ENCODE assay signal across 3 cellular contexts in the genomic region with DNA sequence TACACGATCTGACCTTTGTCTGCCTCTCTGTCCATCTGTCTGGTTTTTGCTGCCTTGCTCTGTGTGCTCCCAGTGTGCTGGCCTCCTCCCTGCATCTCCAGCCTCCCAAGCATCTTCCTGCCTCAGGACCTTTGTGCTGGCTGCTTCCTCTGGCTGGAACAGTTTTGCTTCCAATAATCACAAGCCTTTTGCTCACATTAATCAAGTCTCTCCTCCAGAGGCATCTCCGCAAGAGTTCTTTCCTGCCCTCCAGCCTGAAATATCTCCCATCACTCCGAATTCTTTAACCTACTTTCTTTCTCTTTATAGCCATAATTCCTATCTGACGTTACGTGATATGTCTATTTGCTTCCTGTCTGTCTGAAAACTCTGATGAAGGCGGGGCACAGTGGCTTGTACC.
A peak's percentile ranks its signal among the peaks of the same experiment; 100 is the strongest.
TF ChIP-seq lines count a peak whose summit lies in the region.

No MANE protein-coding gene starts in this region.

TF ChIP-seq in HepG2, 621 proteins besides CTCF, POLR2A, EP300 and RAD21:
- TF ChIP-seq NFE2 (CRISPR knock-in tag; IDR thresholded peaks at IDR 0.05): no peak
- TF ChIP-seq, protein P1, sequence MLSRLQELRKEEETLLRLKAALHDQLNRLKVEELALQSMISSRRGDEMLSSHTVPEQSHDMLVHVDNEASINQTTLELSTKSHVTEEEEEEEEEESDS (CRISPR knock-in tag; IDR thresholded peaks at IDR 0.05; ENCODE audit: borderline replicate concordance): no peak
- no peak for TF ChIP-seq GFI1 (CRISPR knock-in tag; IDR thresholded peaks at IDR 0.05; ENCODE audit: borderline replicate concordance)
- no peak for TF ChIP-seq HNRNPH1 (optimal IDR thresholded peaks at IDR 0.05; ENCODE audit: low read depth, low read length)
- TF ChIP-seq, protein P2, sequence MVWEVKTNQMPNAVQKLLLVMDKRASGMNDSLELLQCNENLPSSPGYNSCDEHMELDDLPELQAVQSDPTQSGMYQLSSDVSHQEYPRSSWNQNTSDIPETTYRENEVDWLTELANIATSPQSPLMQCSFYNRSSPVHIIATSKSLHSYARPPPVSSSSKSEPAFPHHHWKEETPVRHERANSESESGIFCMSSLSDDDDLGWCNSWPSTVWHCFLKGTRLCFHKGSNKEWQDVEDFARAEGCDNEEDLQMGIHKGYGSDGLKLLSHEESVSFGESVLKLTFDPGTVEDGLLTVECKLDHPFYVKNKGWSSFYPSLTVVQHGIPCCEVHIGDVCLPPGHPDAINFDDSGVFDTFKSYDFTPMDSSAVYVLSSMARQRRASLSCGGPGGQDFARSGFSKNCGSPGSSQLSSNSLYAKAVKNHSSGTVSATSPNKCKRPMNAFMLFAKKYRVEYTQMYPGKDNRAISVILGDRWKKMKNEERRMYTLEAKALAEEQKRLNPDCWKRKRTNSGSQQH (CRISPR knock-in tag; IDR thresholded peaks at IDR 0.05; ENCODE audit: low read depth): no peak
- TF ChIP-seq ZNF263 (CRISPR knock-in tag; IDR thresholded peaks at IDR 0.05): 0 out of 2 replicates have a peak, but pooled peaks have one; percentile 47

TF ChIP-seq in H1, 55 proteins besides CTCF, POLR2A, EP300 and RAD21:
- TF ChIP-seq POU5F1 (IDR thresholded peaks at IDR 0.05; ENCODE audit: low read depth, low read length): no peak
- TF ChIP-seq KDM1A (IDR thresholded peaks at IDR 0.05; ENCODE audit: borderline replicate concordance, low read length): peak; percentile 52; the same call in 1 of the 2 replicates

TF ChIP-seq in HEK293T, 16 proteins besides CTCF, POLR2A, EP300 and RAD21:
- TF ChIP-seq SUZ12 (IDR thresholded peaks at IDR 0.05) (no peak), CTBP1 (IDR thresholded peaks at IDR 0.05; ENCODE audit: borderline replicate concordance) (no peak), SP1 (IDR thresholded peaks at IDR 0.05) (no peak), FOXA1 (IDR thresholded peaks at IDR 0.05) (no peak), ARNT (IDR thresholded peaks at IDR 0.05) (no peak), L3MBTL2 (conservative IDR thresholded peaks at IDR 0.05) (no peak), BHLHE40 (IDR thresholded peaks at IDR 0.05; ENCODE audit: borderline replicate concordance) (no peak), TARDBP (IDR thresholded peaks at IDR 0.05) (no peak), ZNF384 (IDR thresholded peaks at IDR 0.05) (no peak), HDGF (IDR thresholded peaks at IDR 0.05; ENCODE audit: borderline replicate concordance) (no peak), ELF4 (IDR thresholded peaks at IDR 0.05) (no peak), NFRKB (IDR thresholded peaks at IDR 0.05) (no peak), FOXK2 (IDR thresholded peaks at IDR 0.05) (no peak), LEF1 (IDR thresholded peaks at IDR 0.05; ENCODE audit: borderline replicate concordance) (no peak), FOXM1 (IDR thresholded peaks at IDR 0.05; ENCODE audit: borderline replicate concordance) (no peak)
- TF ChIP-seq, protein P3, sequence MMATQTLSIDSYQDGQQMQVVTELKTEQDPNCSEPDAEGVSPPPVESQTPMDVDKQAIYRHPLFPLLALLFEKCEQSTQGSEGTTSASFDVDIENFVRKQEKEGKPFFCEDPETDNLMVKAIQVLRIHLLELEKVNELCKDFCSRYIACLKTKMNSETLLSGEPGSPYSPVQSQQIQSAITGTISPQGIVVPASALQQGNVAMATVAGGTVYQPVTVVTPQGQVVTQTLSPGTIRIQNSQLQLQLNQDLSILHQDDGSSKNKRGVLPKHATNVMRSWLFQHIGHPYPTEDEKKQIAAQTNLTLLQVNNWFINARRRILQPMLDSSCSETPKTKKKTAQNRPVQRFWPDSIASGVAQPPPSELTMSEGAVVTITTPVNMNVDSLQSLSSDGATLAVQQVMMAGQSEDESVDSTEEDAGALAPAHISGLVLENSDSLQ (IDR thresholded peaks at IDR 0.05): no peak
